In the genomic region with DNA sequence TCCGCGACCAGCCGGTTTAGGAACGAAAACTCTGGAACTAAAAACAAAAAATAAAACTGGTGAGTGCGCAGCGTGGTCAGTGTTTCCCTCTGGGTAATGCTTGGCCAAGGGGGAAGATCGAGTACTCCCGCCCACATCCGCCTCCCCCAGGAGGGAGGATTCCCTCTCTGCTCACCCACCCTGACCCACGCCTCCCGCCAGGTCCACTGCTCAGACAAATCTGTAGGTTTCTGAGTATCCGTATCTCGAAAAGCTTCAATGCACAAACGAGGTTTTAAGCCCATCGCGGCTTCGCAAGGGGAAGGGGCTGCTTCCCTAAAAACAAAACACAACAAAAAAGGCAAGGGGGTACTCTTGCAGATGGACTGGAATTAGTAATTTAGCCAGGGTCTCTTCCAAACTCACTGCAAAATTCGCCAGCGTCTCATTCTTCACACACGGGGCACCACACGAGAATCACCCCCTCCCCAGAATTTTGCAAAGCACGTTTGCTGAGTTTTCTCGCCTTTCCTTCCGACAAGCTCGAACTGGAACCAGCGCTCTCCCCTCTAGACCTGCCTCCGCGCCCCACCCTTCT, we compare ENCODE assay signal across 9 cellular contexts.
DNase-seq lines count a peak whose midpoint lies in the region; ATAC-seq and TF ChIP-seq lines count a peak whose summit lies in the region.
"Had no signal": no experiment of that assay in that cellular context is flagged by ENCODE, and none has a peak within 500 bp of the region (broad histone marks: within the 10 kb centered on the region; RNA-seq: fewer than 3 reads in every experiment).

No MANE protein-coding gene starts in this region.

- in situ Hi-C loops in astrocyte of the cerebellum (cut with HindIII; ENCODE audit: low sequenced_read_pairs) = no loop called here

- peak overlapping the region; percentile 84 for H3K4me3 Mint-ChIP-seq in natural killer cell

- H3K4me1 Mint-ChIP-seq in natural killer cell = peaks cover 14 to 27% of the 10 kb centered on the region in 2 donors

- H3K27ac Mint-ChIP-seq in natural killer cell = no peak overlapping the region

- TF ChIP-seq POLR2A in Peyer's patch (IDR thresholded peaks at IDR 0.05) = no peak

- 5 to 6% methylated on average over 26 to 28 of the region's 28 CpGs for WGBS in aorta, 2 donors

- H3K27me3 Mint-ChIP-seq in natural killer cell (ENCODE audit: low read depth in 2 of 2) = peaks cover 50 to 66% of the 10 kb centered on the region in 2 donors

- H3K36me3 Mint-ChIP-seq in natural killer cell = no peaks in the 10 kb centered on the region

- H3K4me1 ChIP-seq in ACC112 (ENCODE audit: control insufficient read depth, insufficient read depth, low read length, unreplicated experiment) (no peaks in the 10 kb centered on the region), aorta (ENCODE audit: control insufficient read depth in 1 of 2, insufficient read depth in 2 of 2, low read length in 2 of 2) (no peaks in the 10 kb centered on the region), Peyer's patch (peaks cover 0 to 52% (median 28%) of the 10 kb centered on the region in 4 donors)

- no peaks in the 10 kb centered on the region for H3K79me2 ChIP-seq in ACC112 (ENCODE audit: control insufficient read depth, insufficient read depth, low read length, unreplicated experiment)

- H3K27ac ChIP-seq in ACC112 (ENCODE audit: low read depth, low read length) (no peak overlapping the region), aorta (ENCODE audit: low read depth in 1 of 2, low read length in 2 of 2) (no peak overlapping the region), Peyer's patch (no peak overlapping the region)

- H3K9me3 ChIP-seq in aorta (ENCODE audit: control insufficient read depth, low read length) (no peaks in the 10 kb centered on the region), Peyer's patch (no peaks in the 10 kb centered on the region)

- H3K36me3 ChIP-seq in ACC112 (ENCODE audit: insufficient read depth, low read length) (no peaks in the 10 kb centered on the region), aorta (ENCODE audit: control insufficient read depth in 1 of 2, insufficient read depth in 2 of 2, low read length in 1 of 2) (no peaks in the 10 kb centered on the region), Peyer's patch (no peaks in the 10 kb centered on the region)

- H3K9me3 Mint-ChIP-seq in natural killer cell = no peaks in the 10 kb centered on the region

- ATAC-seq in GM18498 (IDR thresholded peaks at IDR 0.05; ENCODE audit: unreplicated experiment) = peak; percentile 10
- no peak for ATAC-seq in natural killer cell
- ATAC-seq in aorta (ENCODE audit: low FRiP score) = no peak
- no peak for ATAC-seq in HG02852 (IDR thresholded peaks at IDR 0.05; ENCODE audit: unreplicated experiment)
- no peak for ATAC-seq in HG03460 (IDR thresholded peaks at IDR 0.05; ENCODE audit: unreplicated experiment)

- no peak for DNase-seq in astrocyte of the cerebellum (ENCODE audit: low read depth)
- DNase-seq in natural killer cell = no peak
- DNase-seq in aorta = no peak
- DNase-seq in Peyer's patch = no peak
- DNase-seq: SHP77 treated with DMSO at 0.1 percent for 48 hours had no signal

- intact Hi-C loops in natural killer cell (cut with micrococcal nuclease) = loop anchor here (10.0 kb wide), 1 partner anchor 392 kb away; no protein-coding TSS in a partner anchor
- intact Hi-C loops in aorta (cut with DNase I) = no loop called here

- H3K4me3 ChIP-seq in ACC112 (ENCODE audit: low read depth, low read length) (peak overlapping the region; percentile 54), astrocyte of the cerebellum (ENCODE audit: low read depth, low read length) (peak overlapping the region; percentile 10), aorta (ENCODE audit: low read length in 2 of 2) (no peak overlapping the region), Peyer's patch (peak overlapping the region in 2 of 4 donors; percentile 22)

- H2AFZ ChIP-seq in ACC112 (ENCODE audit: low read length, unreplicated experiment) = no peak overlapping the region

- H3K27me3 ChIP-seq in ACC112 (ENCODE audit: insufficient read depth, low read length) = peaks cover 88% of the 10 kb centered on the region
- H3K27me3 ChIP-seq in aorta (ENCODE audit: control insufficient read depth in 1 of 2, insufficient read depth in 2 of 2, low read length in 1 of 2) = peaks cover 0 to 4% of the 10 kb centered on the region in 2 donors
- peaks cover 0 to 59% of the 10 kb centered on the region in 2 donors for H3K27me3 ChIP-seq in Peyer's patch

- TF ChIP-seq CTCF in astrocyte of the cerebellum (IDR thresholded peaks at IDR 0.05; ENCODE audit: low read depth, low read length, missing control alignments) = no peak
- TF ChIP-seq CTCF in natural killer cell (IDR thresholded peaks at IDR 0.05) = no peak
- peak in 1 of 6 experiments; percentile 1 for TF ChIP-seq CTCF in Peyer's patch (IDR thresholded peaks at IDR 0.05)

Comparison
In these comparisons a context has a peak if more than half of its experiments do, and no peak if none do; other contexts are left out.
1. H3K4me3 ChIP-seq: peak in ACC112 (single experiment) and astrocyte of the cerebellum (single experiment); none in aorta (0 of 2).